ENCODE assay signal across 11 cellular contexts in genomic region chr17:19336938-19337711, GRCh38. TPM values are rescaled to one million over a fixed set of nuclear protein-coding genes. Genes with fewer than 3 reads are reported as not detected.
DNase-seq lines count a peak whose midpoint lies in the region; ATAC-seq, FAIRE-seq and TF ChIP-seq lines count a peak whose summit lies in the region.
"Had no signal": no experiment of that assay in that cellular context is flagged by ENCODE, and none has a peak within 500 bp of the region (broad histone marks: within the 10 kb centered on the region; RNA-seq: fewer than 3 reads in every experiment).

No MANE protein-coding gene starts in this region.

- H3K4me1 Mint-ChIP-seq in progenitor cell of endocrine pancreas (ENCODE audit: low read depth) (peaks cover 5% of the 10 kb centered on the region), T-helper 17 cell (peaks cover 13% of the 10 kb centered on the region)

- H3K27ac Mint-ChIP-seq in progenitor cell of endocrine pancreas (peak overlapping the region; percentile 8), T-helper 17 cell (no peak overlapping the region)
- H3K27ac Mint-ChIP-seq: activated T-cell treated with anti-CD3 and anti-CD28 coated beads, Interleukin-2, amount 50 U/mL, for 72 hours had no signal

- no peaks in the 10 kb centered on the region for H3K27me3 Mint-ChIP-seq in progenitor cell of endocrine pancreas
- H3K27me3 Mint-ChIP-seq in T-helper 17 cell = peaks cover 33% of the 10 kb centered on the region

- H3K36me3 Mint-ChIP-seq in progenitor cell of endocrine pancreas (ENCODE audit: insufficient read depth) (no peaks in the 10 kb centered on the region), T-helper 17 cell (ENCODE audit: low read depth) (peaks cover 6% of the 10 kb centered on the region)

- CTCF ChIA-PET in HEK293T (lab: Yijun Ruan, JAX) = interaction anchor here (1.1 kb wide), 2 partner anchors 15 to 155 kb away, joined by 3 to 4 read pairs; no protein-coding TSS in a partner anchor

- H3K9me3 Mint-ChIP-seq in progenitor cell of endocrine pancreas (ENCODE audit: low read depth) = no peaks in the 10 kb centered on the region
- H3K9me3 Mint-ChIP-seq: activated T-cell treated with anti-CD3 and anti-CD28 coated beads, Interleukin-2, amount 50 U/mL, for 72 hours had no signal

- TF ChIP-seq POLR2A in GM12891 (IDR thresholded peaks at IDR 0.05; ENCODE audit: low read depth, low read length) = no peak

- no peak for TF ChIP-seq CTCF in progenitor cell of endocrine pancreas (IDR thresholded peaks at IDR 0.05; ENCODE audit: unreplicated experiment)

- no peak for FAIRE-seq in GM12891 (lab: Jason Lieb, UNC)

- POLR2A ChIA-PET in HEK293T (lab: Yijun Ruan, JAX) = no interaction called here

- intact Hi-C loops in left ventricle myocardium superior (cut with micrococcal nuclease) = no loop called here

- no peak for DNase-seq in HEK293T (ENCODE audit: extremely low spot score)
- peak; percentile 55 for DNase-seq in astrocyte of the hippocampus (ENCODE audit: low read depth, low spot score)
- peak; percentile 53 for DNase-seq in left ventricle myocardium superior
- DNase-seq in progenitor cell of endocrine pancreas (ENCODE audit: low spot score, unreplicated experiment) = no peak
- no peak for DNase-seq in GM12891 (ENCODE audit: insufficient read length, low spot score)
- no peak for DNase-seq in HK-2 (ENCODE audit: unreplicated experiment)
- no peak for DNase-seq in NCI-H1694 (lab: John Stamatoyannopoulos, UW)
- no peak for DNase-seq in T-helper 17 cell

- ATAC-seq in left ventricle myocardium superior (peak; percentile 44), T-helper 17 cell (no peak)

- no peaks in the 10 kb centered on the region for H3K9me3 ChIP-seq in T-helper 17 cell (ENCODE audit: control insufficient read depth, low read length, poor library complexity, severe bottlenecking)

- H3K4me3 Mint-ChIP-seq in progenitor cell of endocrine pancreas (ENCODE audit: low read depth) (no peak overlapping the region), T-helper 17 cell (no peak overlapping the region)
- H3K4me3 Mint-ChIP-seq: activated T-cell treated with anti-CD3 and anti-CD28 coated beads, Interleukin-2, amount 50 U/mL, for 72 hours had no signal

TF ChIP-seq in HEK293T, 16 proteins besides CTCF, POLR2A, EP300 and RAD21:
- TF ChIP-seq ARNT (IDR thresholded peaks at IDR 0.05) (no peak), ZNF384 (IDR thresholded peaks at IDR 0.05) (no peak), L3MBTL2 (conservative IDR thresholded peaks at IDR 0.05) (no peak), HDGF (IDR thresholded peaks at IDR 0.05; ENCODE audit: borderline replicate concordance) (peak; percentile 32; the same call in 1 of the 2 replicates), FOXM1 (IDR thresholded peaks at IDR 0.05; ENCODE audit: borderline replicate concordance) (no peak)

TF ChIP-seq in GM12891, 5 proteins besides CTCF, POLR2A, EP300 and RAD21:
- TF ChIP-seq TAF1 (IDR thresholded peaks at IDR 0.05; ENCODE audit: low read depth, low read length) (no peak), PAX5 (IDR thresholded peaks at IDR 0.05; ENCODE audit: insufficient read depth, low read length, severe bottlenecking) (no peak), SPI1 (IDR thresholded peaks at IDR 0.05; ENCODE audit: low read depth, low read length) (no peak), POU2F2 (IDR thresholded peaks at IDR 0.05; ENCODE audit: low read depth, low read length) (no peak), POLR2AphosphoS5 (IDR thresholded peaks at IDR 0.05; ENCODE audit: low read depth, low read length) (no peak)
TF ChIP-seq in GM12891: peak in this region for 0.

RNA-seq across cellular contexts. Expression of gene B9D1, which starts 25.4 kb away (rescaled TPM):
- total RNA-seq in left ventricle myocardium superior (5.9 TPM), progenitor cell of endocrine pancreas (27.3 and 29.9 TPM in 2 replicates), T-helper 17 cell (1 to 10 TPM in 1 of 2 donors, under 1 TPM in 1; 0.37 to 1.2 TPM)
- polyA plus RNA-seq in GM12891 (2012; ENCODE audit: low read depth, missing spikeins) = 15.3 TPM

RNA-seq across cellular contexts. Expression of gene MAPK7, which starts 41.2 kb away (rescaled TPM):
- total RNA-seq in left ventricle myocardium superior (10.7 TPM), progenitor cell of endocrine pancreas (39.0 and 41.8 TPM in 2 replicates), T-helper 17 cell (10 to 100 TPM; 16.7 to 20.3 TPM)
- polyA plus RNA-seq in GM12891 (2012; ENCODE audit: low read depth, missing spikeins) = 7.9 TPM

RNA-seq across cellular contexts. Expression of gene MFAP4, which starts 49.9 kb away (rescaled TPM):
- total RNA-seq in left ventricle myocardium superior (34.8 TPM), progenitor cell of endocrine pancreas (2.3 and 2.5 TPM in 2 replicates), T-helper 17 cell (not detected)
- 0.08 TPM for polyA plus RNA-seq in GM12891 (2012; ENCODE audit: low read depth, missing spikeins)
- total RNA-seq: epithelial cell of proximal tubule; T-helper 1 cell treated with Interleukin-12 subunit alpha and Interleukin-12 subunit beta and Interleukin-4 antibody, amounts not matched to agents 30 ng/mL and 1 ng/mL, for 36 hours had no signal

Comparison
In these comparisons a context has a peak if more than half of its experiments do, and no peak if none do; other contexts are left out.
1. DNase-seq: peak in astrocyte of the hippocampus (single experiment) and left ventricle myocardium superior (single experiment); none in HEK293T (single experiment), progenitor cell of endocrine pancreas (single experiment), GM12891 (single experiment), HK-2 (single experiment), NCI-H1694 (single experiment) and T-helper 17 cell (0 of 3).
2. RNA of gene MFAP4, which starts 49.9 kb away (total RNA-seq): 34.8 TPM in left ventricle myocardium superior (single experiment); 2.3 to 2.5 TPM in progenitor cell of endocrine pancreas and not detected in T-helper 17 cell; every median in the first group is over 10 times any median in the second.